ENCODE assay signal across 18 cellular contexts in genomic region chr14:77347746-77348145, GRCh38. TPM values are rescaled to one million over a fixed set of nuclear protein-coding genes. Genes with fewer than 3 reads are reported as not detected.
DNase-seq lines count a peak whose midpoint lies in the region; ATAC-seq and TF ChIP-seq lines count a peak whose summit lies in the region.
"Had no signal": no experiment of that assay in that cellular context is flagged by ENCODE, and none has a peak within 500 bp of the region (broad histone marks: within the 10 kb centered on the region; RNA-seq: fewer than 3 reads in every experiment).

No MANE protein-coding gene starts in this region.

- TF ChIP-seq POLR2A in transverse colon (IDR thresholded peaks at IDR 0.05), result no peak

- peak; percentile 95 for ATAC-seq in stimulated activated naive B cell treated with anti-CD40 and anti-IgM and Interleukin-4, amounts not matched to agents 10 μg/mL and 1 μg/mL and 100 μg/mL, for 72 hours (replicated peaks)
- ATAC-seq: activated CD8-positive, alpha-beta memory T cell treated with anti-CD3 and anti-CD28 coated beads, Interleukin-2, amount 10 ng/mL, durations not matched to agents 7 days and 5 days had no signal

- H3K4me2 ChIP-seq in OCI-LY1 (ENCODE audit: low read length), result no peak overlapping the region

- H3K9ac ChIP-seq in OCI-LY1 (ENCODE audit: low read length), result no peak overlapping the region

- in situ Hi-C loops in KBM-7 (cut with MboI; ENCODE audit: low pct_unique_long_range_greater_than_20kb, low sequenced_read_pairs) (no loop called here), transverse colon (cut with MboI; ENCODE audit: low pct_ligation_motif_present in 1 of 4, low pct_unique_long_range_greater_than_20kb in 1 of 4, low sequenced_read_pairs in 3 of 4) (no loop called here)

- TF ChIP-seq CTCF in OCI-LY1 (IDR thresholded peaks at IDR 0.05; ENCODE audit: low read length) (no peak), transverse colon (IDR thresholded peaks at IDR 0.05) (no peak)

- no peaks in the 10 kb centered on the region for H3K27me3 ChIP-seq in OCI-LY1 (ENCODE audit: insufficient read depth, low read length)
- H3K27me3 ChIP-seq in transverse colon, result no peaks in the 10 kb centered on the region
- H3K27me3 ChIP-seq: BE2C had no signal

- WGBS in transverse colon (ENCODE audit: low coverage in 1 of 2), 2 donors, result 60 to 78% methylated on average over 2 to 3 of the region's 3 CpGs

- H3K4me1 Mint-ChIP-seq in dendritic cell treated with granulocyte-macrophage colony-stimulating factor and Interleukin-4, amounts not matched to agents 40 ng/mL and 50 ng/mL, for 4 days (ENCODE audit: low read depth), result peaks cover 21% of the 10 kb centered on the region
- H3K4me1 Mint-ChIP-seq in stimulated activated naive B cell treated with anti-CD40 and anti-IgM and Interleukin-4, amounts not matched to agents 10 μg/mL and 1 μg/mL and 100 μg/mL, for 72 hours, result peaks cover 19 to 25% of the 10 kb centered on the region in 2 donors
- H3K4me1 Mint-ChIP-seq: activated CD8-positive, alpha-beta memory T cell treated with anti-CD3 and anti-CD28 coated beads, Interleukin-2, amount 10 ng/mL, durations not matched to agents 7 days and 5 days had no signal

- H3K9me2 ChIP-seq in OCI-LY1 (ENCODE audit: low read depth, low read length), result no peaks in the 10 kb centered on the region

- H3K36me3 ChIP-seq in OCI-LY1 (ENCODE audit: insufficient read depth, low read length), result peaks cover 71% of the 10 kb centered on the region
- H3K36me3 ChIP-seq in transverse colon, result peaks cover 0 to 10% (median 0%) of the 10 kb centered on the region in 4 donors

- H3K79me2 ChIP-seq in OCI-LY1 (ENCODE audit: insufficient read depth, low read length), result 0 out of 2 replicates have a peak, but pooled peaks cover under 1% of the 10 kb centered on the region

- DNase-seq in KBM-7 (peak; percentile 75), SW 1271 (lab: John Stamatoyannopoulos, UW) (no peak), 8988T (no peak), transverse colon (no peak)
- DNase-seq in stimulated activated naive B cell treated with anti-CD40 and anti-IgM and Interleukin-4, amounts not matched to agents 10 μg/mL and 1 μg/mL and 100 μg/mL, for 72 hours, result no peak
- DNase-seq: activated CD4-positive, CD25-positive, alpha-beta regulatory T cell treated with anti-CD3 and anti-CD28 coated beads, Interleukin-2, amount 50 U/mL, for 72 hours; activated CD8-positive, alpha-beta memory T cell treated with anti-CD3 and anti-CD28 coated beads, Interleukin-2, amount 10 ng/mL, durations not matched to agents 7 days and 5 days; BE2C; NCI-H146; NCI-H345; NK-92 treated with Interleukin-12 subunit alpha and Interleukin-12 subunit beta, amount 100 ng/mL, for 24 hours; posterior cingulate gyrus; SHP77 treated with DMSO at 0.1 percent for 48 hours had no signal

- peak overlapping the region; percentile 68 for H3K27ac Mint-ChIP-seq in dendritic cell treated with granulocyte-macrophage colony-stimulating factor and Interleukin-4, amounts not matched to agents 40 ng/mL and 50 ng/mL, for 4 days
- H3K27ac Mint-ChIP-seq in stimulated activated naive B cell treated with anti-CD40 and anti-IgM and Interleukin-4, amounts not matched to agents 10 μg/mL and 1 μg/mL and 100 μg/mL, for 72 hours, result peak overlapping the region; percentile 84
- H3K27ac Mint-ChIP-seq: activated CD8-positive, alpha-beta memory T cell treated with anti-CD3 and anti-CD28 coated beads, Interleukin-2, amount 10 ng/mL, durations not matched to agents 7 days and 5 days; stimulated activated naive CD8-positive, alpha-beta T cell treated with anti-CD3 and anti-CD28 coated beads, Interleukin-15, Interleukin-2, amounts not matched to agents 100 ng/mL and 50 ng/mL, for 24 hours; T-helper 2 cell treated with Interferon-gamma antibody and Interleukin-4, amounts not matched to agents 5 μg/mL and 100 μg/mL, for 36 hours; type B pancreatic cell had no signal

- H3K9me3 ChIP-seq in OCI-LY1 (ENCODE audit: low read length) (no peaks in the 10 kb centered on the region), transverse colon (no peaks in the 10 kb centered on the region)
- H3K9me3 ChIP-seq: BE2C had no signal

- no peak overlapping the region for H2AFZ ChIP-seq in OCI-LY1 (ENCODE audit: low read length)

- H3F3A ChIP-seq in OCI-LY1 (ENCODE audit: insufficient read depth, low read length), result no peaks in the 10 kb centered on the region

- intact Hi-C loops in dendritic cell treated with granulocyte-macrophage colony-stimulating factor and Interleukin-4, amounts not matched to agents 40 ng/mL and 50 ng/mL, for 4 days (cut with micrococcal nuclease), result no loop called here
- intact Hi-C loops in transverse colon (cut with DNase I; ENCODE audit: low total_unique reads), result no loop called here

- peak overlapping the region; percentile 70 for H3K27ac ChIP-seq in OCI-LY1 (ENCODE audit: low read depth, low read length, poor library complexity, severe bottlenecking)
- no peak overlapping the region for H3K27ac ChIP-seq in transverse colon

- no peaks in the 10 kb centered on the region for H3K9me3 Mint-ChIP-seq in dendritic cell treated with granulocyte-macrophage colony-stimulating factor and Interleukin-4, amounts not matched to agents 40 ng/mL and 50 ng/mL, for 4 days
- peaks cover 0 to 1% of the 10 kb centered on the region in 2 donors for H3K9me3 Mint-ChIP-seq in stimulated activated naive B cell treated with anti-CD40 and anti-IgM and Interleukin-4, amounts not matched to agents 10 μg/mL and 1 μg/mL and 100 μg/mL, for 72 hours
- H3K9me3 Mint-ChIP-seq: stimulated activated naive CD8-positive, alpha-beta T cell treated with anti-CD3 and anti-CD28 coated beads, Interleukin-15, Interleukin-2, amounts not matched to agents 100 ng/mL and 50 ng/mL, for 24 hours; T-helper 2 cell treated with Interferon-gamma antibody and Interleukin-4, amounts not matched to agents 5 μg/mL and 100 μg/mL, for 36 hours; type B pancreatic cell had no signal

- H3K36me3 Mint-ChIP-seq in dendritic cell treated with granulocyte-macrophage colony-stimulating factor and Interleukin-4, amounts not matched to agents 40 ng/mL and 50 ng/mL, for 4 days (ENCODE audit: low read depth), result peaks cover 33% of the 10 kb centered on the region
- peaks cover 44 to 46% of the 10 kb centered on the region in 2 donors for H3K36me3 Mint-ChIP-seq in stimulated activated naive B cell treated with anti-CD40 and anti-IgM and Interleukin-4, amounts not matched to agents 10 μg/mL and 1 μg/mL and 100 μg/mL, for 72 hours

- no peaks in the 10 kb centered on the region for H3K27me3 Mint-ChIP-seq in dendritic cell treated with granulocyte-macrophage colony-stimulating factor and Interleukin-4, amounts not matched to agents 40 ng/mL and 50 ng/mL, for 4 days
- H3K27me3 Mint-ChIP-seq in stimulated activated naive B cell treated with anti-CD40 and anti-IgM and Interleukin-4, amounts not matched to agents 10 μg/mL and 1 μg/mL and 100 μg/mL, for 72 hours, result no peaks in the 10 kb centered on the region
- H3K27me3 Mint-ChIP-seq: activated CD8-positive, alpha-beta memory T cell treated with anti-CD3 and anti-CD28 coated beads, Interleukin-2, amount 10 ng/mL, durations not matched to agents 7 days and 5 days; stimulated activated naive CD8-positive, alpha-beta T cell treated with anti-CD3 and anti-CD28 coated beads, Interleukin-15, Interleukin-2, amounts not matched to agents 100 ng/mL and 50 ng/mL, for 24 hours; type B pancreatic cell had no signal

- no peak for TF ChIP-seq EP300 in transverse colon (IDR thresholded peaks at IDR 0.05; ENCODE audit: low read depth)

- H3K4me3 Mint-ChIP-seq in dendritic cell treated with granulocyte-macrophage colony-stimulating factor and Interleukin-4, amounts not matched to agents 40 ng/mL and 50 ng/mL, for 4 days, result no peak overlapping the region
- H3K4me3 Mint-ChIP-seq in stimulated activated naive B cell treated with anti-CD40 and anti-IgM and Interleukin-4, amounts not matched to agents 10 μg/mL and 1 μg/mL and 100 μg/mL, for 72 hours, result peak overlapping the region in 1 of 2 donors; percentile 44
- H3K4me3 Mint-ChIP-seq: activated CD8-positive, alpha-beta memory T cell treated with anti-CD3 and anti-CD28 coated beads, Interleukin-2, amount 10 ng/mL, durations not matched to agents 7 days and 5 days; stimulated activated naive CD8-positive, alpha-beta T cell treated with anti-CD3 and anti-CD28 coated beads, Interleukin-15, Interleukin-2, amounts not matched to agents 100 ng/mL and 50 ng/mL, for 24 hours; T-helper 2 cell treated with Interferon-gamma antibody and Interleukin-4, amounts not matched to agents 5 μg/mL and 100 μg/mL, for 36 hours; type B pancreatic cell had no signal

- peaks cover 24% of the 10 kb centered on the region for H3K4me1 ChIP-seq in OCI-LY1 (ENCODE audit: insufficient read depth, low read length, severe bottlenecking)
- no peaks in the 10 kb centered on the region for H3K4me1 ChIP-seq in transverse colon

- H4K20me1 ChIP-seq in OCI-LY1 (ENCODE audit: insufficient read depth, low read length), result no peaks in the 10 kb centered on the region

- H3K4me3 ChIP-seq in OCI-LY1 (ENCODE audit: low read depth, low read length, poor library complexity, severe bottlenecking), result no peak overlapping the region
- H3K4me3 ChIP-seq in transverse colon, result no peak overlapping the region

RNA-seq across cellular contexts. Expression of gene GSTZ1, which starts 26.9 kb away (rescaled TPM):
- 10 to 100 TPM in 3 of 4 donors, 1 to 10 TPM in 1; 1.5 to 40.7 (median 19.7) TPM for total RNA-seq in transverse colon

RNA-seq across cellular contexts. Expression of gene POMT2, which starts 27.1 kb away (rescaled TPM):
- 10 to 100 TPM; 12.0 to 77.4 (median 24.9) TPM for total RNA-seq in transverse colon

RNA-seq across cellular contexts. Expression of gene TMED8, which starts 29.1 kb away (rescaled TPM):
- 1 to 10 TPM; 4.9 to 9.2 (median 6.2) TPM for total RNA-seq in transverse colon

RNA-seq across cellular contexts. Expression of gene SAMD15, which starts 29.4 kb away (rescaled TPM):
- under 1 TPM in 2 of 4 donors, not detected in 2; 0.16 to 0.41 TPM for total RNA-seq in transverse colon
